Comparison of ENCODE assay signal across 19 cellular contexts in the genomic region with DNA sequence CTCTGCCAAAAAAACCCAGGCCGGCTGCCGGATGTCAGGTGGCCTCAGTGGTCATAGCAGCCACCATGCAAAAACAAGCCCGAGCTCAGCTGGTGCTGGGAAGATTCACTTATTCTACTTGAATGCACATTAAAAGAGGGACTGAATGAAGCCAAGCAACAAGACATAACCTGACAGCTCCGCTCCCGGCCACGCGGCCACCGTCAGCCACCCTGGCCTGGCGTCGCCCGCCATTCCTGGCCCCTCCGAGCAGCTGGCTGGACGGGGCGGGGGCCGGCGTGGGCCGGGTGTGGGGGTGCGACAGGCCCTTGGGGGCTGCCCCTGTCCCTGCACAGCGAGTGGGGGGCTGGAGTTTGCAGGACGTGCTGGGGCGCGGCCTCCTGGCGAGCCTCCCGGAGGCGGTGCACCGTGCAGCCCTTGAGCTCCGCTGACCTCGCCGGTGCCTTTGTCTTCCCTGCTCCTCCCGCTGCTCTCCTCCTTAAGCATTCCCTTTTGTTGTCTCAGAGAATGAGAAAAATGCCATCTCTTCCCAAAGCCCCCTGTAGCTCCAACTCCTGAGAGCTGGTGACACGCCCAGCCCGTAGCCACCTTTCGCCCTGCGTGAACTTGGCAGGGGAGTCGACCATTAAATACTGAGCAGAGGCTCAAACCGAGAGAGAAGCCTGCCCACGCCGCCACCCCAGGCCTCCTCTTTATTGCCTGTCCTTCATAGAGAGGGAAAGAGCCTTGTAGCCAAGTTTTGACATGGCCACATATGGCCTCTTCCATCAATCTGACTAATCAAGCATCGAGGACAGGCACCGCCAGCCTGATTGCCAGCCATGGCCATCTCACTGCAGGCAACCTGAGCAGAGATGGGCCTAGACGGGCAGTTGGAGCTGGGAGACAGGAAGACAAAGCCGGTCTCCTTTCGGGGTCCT.
DNase-seq lines count a peak whose midpoint lies in the region; ATAC-seq and TF ChIP-seq lines count a peak whose summit lies in the region.
"Had no signal": no experiment of that assay in that cellular context is flagged by ENCODE, and none has a peak within 500 bp of the region (broad histone marks: within the 10 kb centered on the region; RNA-seq: fewer than 3 reads in every experiment).

No MANE protein-coding gene starts in this region.

- 82 to 89% (median 88%) methylated on average over 32 to 43 of the region's 43 CpGs for WGBS in stomach, 5 donors

- TF ChIP-seq POLR2A in stomach (IDR thresholded peaks at IDR 0.05) = no peak

- no peaks in the 10 kb centered on the region for H3K27me3 ChIP-seq in HAP-1 (ENCODE audit: low read depth)
- no peaks in the 10 kb centered on the region for H3K27me3 ChIP-seq in WERI-Rb-1 (ENCODE audit: insufficient read depth, low read depth, severe bottlenecking)
- peaks cover 0 to 80% (median 35%) of the 10 kb centered on the region in 3 donors for H3K27me3 ChIP-seq in stomach
- H3K27me3 ChIP-seq: MG63, Peyer's patch had no signal

- H3K27ac ChIP-seq in WERI-Rb-1 (no peak overlapping the region), stomach (no peak overlapping the region)
- H3K27ac ChIP-seq: Peyer's patch had no signal

- H3K9me3 ChIP-seq in HAP-1 = no peaks in the 10 kb centered on the region
- H3K9me3 ChIP-seq in WERI-Rb-1 (ENCODE audit: severe bottlenecking) = no peaks in the 10 kb centered on the region
- H3K9me3 ChIP-seq in stomach = no peaks in the 10 kb centered on the region
- H3K9me3 ChIP-seq: MG63, Peyer's patch had no signal

- H3K4me1 ChIP-seq in HAP-1 (peaks cover 33% of the 10 kb centered on the region), stomach (peaks cover 0 to 22% (median 6%) of the 10 kb centered on the region in 4 donors)
- H3K4me1 ChIP-seq: Peyer's patch had no signal

- DNase-seq in HAP-1 (ENCODE audit: low spot score in 2 of 2) = peak; percentile 61 to 69
- DNase-seq in cerebellum (ENCODE audit: low spot score) = peak; percentile 74
- DNase-seq in iPS-NIHi11 (ENCODE audit: low spot score) = peak; percentile 63
- DNase-seq in retina = peak; percentile 93
- no peak for DNase-seq in WERI-Rb-1
- no peak for DNase-seq in stomach
- DNase-seq: ACHN; CD4-positive, alpha-beta T cell; DMS79; GDM1; MG63; NCI-H1105 treated with DMSO at 0.1 percent for 48 hours; NCI-H1930; NCI-H2171; NCI-H510A; Right ventricle myocardium superior had no signal

- no peak overlapping the region for H3K4me3 ChIP-seq in HAP-1
- H3K4me3 ChIP-seq in WERI-Rb-1 (ENCODE audit: low read depth, low read length) = no peak overlapping the region
- no peak overlapping the region for H3K4me3 ChIP-seq in stomach
- H3K4me3 ChIP-seq: MG63, Peyer's patch had no signal

- no peak for ATAC-seq in GM18517 (IDR thresholded peaks at IDR 0.05; ENCODE audit: unreplicated experiment)
- ATAC-seq: HepG2 had no signal

- no peak for TF ChIP-seq EP300 in stomach (IDR thresholded peaks at IDR 0.05)

- intact Hi-C loops in stomach (cut with DNase I; ENCODE audit: low total_unique reads) = no loop called here

- no peak for TF ChIP-seq CTCF in WERI-Rb-1 (IDR thresholded peaks at IDR 0.05; ENCODE audit: low read depth, low read length)
- TF ChIP-seq CTCF in stomach (IDR thresholded peaks at IDR 0.05) = no peak

- H3K36me3 ChIP-seq in HAP-1 (replicated peaks) (peaks cover 3% of the 10 kb centered on the region; the same call in 1 of the 2 replicates), WERI-Rb-1 (no peaks in the 10 kb centered on the region), stomach (no peaks in the 10 kb centered on the region)
- H3K36me3 ChIP-seq: MG63, Peyer's patch had no signal

- in situ Hi-C loops in HAP-1 (cut with MboI; ENCODE audit: low sequenced_read_pairs) = no loop called here

Comparison
In these comparisons a context has a peak if more than half of its experiments do, and no peak if none do; other contexts are left out.
1. DNase-seq: peak in HAP-1 (2 of 2), cerebellum (single experiment), iPS-NIHi11 (single experiment) and retina (single experiment); none in WERI-Rb-1 (single experiment) and stomach (single experiment).